1 cellular context compared by ENCODE assay signal in the genomic region with DNA sequence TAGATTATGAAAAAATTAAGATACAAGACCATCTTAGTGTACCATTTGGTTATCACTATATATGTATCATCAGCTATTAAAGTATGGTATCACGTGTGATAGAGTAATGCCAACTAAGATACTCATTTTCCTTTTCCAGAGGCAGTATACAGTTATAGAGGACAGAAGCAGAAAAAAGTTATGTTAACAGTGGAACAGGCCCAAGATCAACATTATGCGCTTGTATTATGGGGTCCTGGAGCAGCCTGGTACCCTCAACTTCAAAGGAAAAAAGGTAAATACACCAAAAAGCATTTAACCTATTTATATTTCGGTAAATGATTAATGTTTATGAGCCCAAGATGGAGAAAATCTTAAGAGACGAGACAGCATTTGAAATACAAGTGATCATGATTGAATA. TPM values are rescaled to one million over a fixed set of nuclear protein-coding genes. Genes with fewer than 3 reads are reported as not detected.
"Had no signal": no experiment of that assay in that cellular context is flagged by ENCODE, and none has a peak within 500 bp of the region (broad histone marks: within the 10 kb centered on the region; RNA-seq: fewer than 3 reads in every experiment).

No MANE protein-coding gene starts in this region.

RNA-seq across cellular contexts. Expression of gene SYT15B, which starts 52.9 kb away (rescaled TPM):
- total RNA-seq: G401 had no signal
